Comparison of ENCODE assay signal across 8 cellular contexts in the genomic region with DNA sequence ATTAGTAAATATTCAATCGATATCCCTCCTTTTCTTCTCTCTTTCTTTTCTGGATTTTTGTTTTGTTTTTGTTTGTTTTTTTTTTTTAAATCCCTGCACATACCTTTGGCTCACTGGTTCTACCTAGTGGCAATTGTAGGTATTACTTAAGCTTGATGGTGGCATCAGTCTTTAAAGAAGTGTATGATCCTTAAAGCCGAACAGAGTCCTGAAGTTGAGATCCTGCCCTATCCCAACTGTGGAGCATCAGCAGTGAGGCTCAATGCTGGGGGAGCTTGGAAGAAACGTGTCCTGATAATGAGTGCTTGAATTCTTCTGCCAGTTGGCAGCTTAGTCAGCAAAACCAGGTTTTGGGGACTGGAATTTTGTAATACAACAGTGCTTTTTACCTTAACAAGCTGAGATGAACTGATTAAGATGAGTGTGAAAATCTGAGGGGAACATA.
A peak's percentile ranks its signal among the peaks of the same experiment; 100 is the strongest.
DNase-seq lines count a peak whose midpoint lies in the region; ATAC-seq and TF ChIP-seq lines count a peak whose summit lies in the region.

No MANE protein-coding gene starts in this region.

- WGBS in prostate gland = 6% methylated on average over 3 of the region's 3 CpGs

- H4K20me1 ChIP-seq in SU-DHL-6 (ENCODE audit: low read depth, low read length) = no peaks in the 10 kb centered on the region

- no peak overlapping the region for H3K4me2 ChIP-seq in SU-DHL-6 (ENCODE audit: low read depth, low read length, poor library complexity, severe bottlenecking)

- H3K27ac ChIP-seq in SU-DHL-6 (ENCODE audit: low read depth, low read length) (no peak overlapping the region), prostate gland (no peak overlapping the region)

- no peaks in the 10 kb centered on the region for H3K79me2 ChIP-seq in SU-DHL-6 (ENCODE audit: insufficient read depth, low read length)

- TF ChIP-seq CTCF in SU-DHL-6 (IDR thresholded peaks at IDR 0.05; ENCODE audit: insufficient read depth, low read length, poor library complexity, severe bottlenecking) (peak; percentile 55), fibroblast of the aortic adventitia (IDR thresholded peaks at IDR 0.05; ENCODE audit: insufficient read depth, low read length) (peak; percentile 77), prostate gland (IDR thresholded peaks at IDR 0.05) (peak in 3 of 4 experiments; percentile 40 to 67 (median 60))

- TF ChIP-seq POLR2A in prostate gland (IDR thresholded peaks at IDR 0.05) = no peak

- H3K4me1 ChIP-seq in prostate gland (replicated peaks) = no peaks in the 10 kb centered on the region

- peak overlapping the region; percentile 77 for H2AFZ ChIP-seq in SU-DHL-6 (ENCODE audit: low read depth, low read length, severe bottlenecking)

- H3K4me3 ChIP-seq in SU-DHL-6 (ENCODE audit: insufficient read depth, low read length, poor library complexity, severe bottlenecking) = no peak overlapping the region
- no peak overlapping the region for H3K4me3 ChIP-seq in fibroblast of the aortic adventitia (ENCODE audit: low read depth, low read length)
- H3K4me3 ChIP-seq in prostate gland = no peak overlapping the region

- no peaks in the 10 kb centered on the region for H3K27me3 ChIP-seq in SU-DHL-6 (ENCODE audit: low read length)
- H3K27me3 ChIP-seq in prostate gland (replicated peaks; ENCODE audit: insufficient read depth) = no peaks in the 10 kb centered on the region

- no peak overlapping the region for H3K9ac ChIP-seq in SU-DHL-6 (ENCODE audit: low read length)

- peak; percentile 50 for ATAC-seq in HG03139 (IDR thresholded peaks at IDR 0.05; ENCODE audit: unreplicated experiment)
- ATAC-seq in HG03439 (IDR thresholded peaks at IDR 0.05; ENCODE audit: unreplicated experiment) = no peak

- H3K9me3 ChIP-seq in SU-DHL-6 (ENCODE audit: insufficient read depth, low read length) = no peaks in the 10 kb centered on the region
- H3K9me3 ChIP-seq in prostate gland = no peaks in the 10 kb centered on the region

- H3F3A ChIP-seq in SU-DHL-6 (ENCODE audit: insufficient read depth) = no peaks in the 10 kb centered on the region

- peak; percentile 2 to 21 for DNase-seq in NCI-H524 (lab: John Stamatoyannopoulos, UW)
- no peak for DNase-seq in NCI-H524 treated with DMSO at 0.1 percent for 48 hours (lab: John Stamatoyannopoulos, UW)
- DNase-seq in fibroblast of the aortic adventitia (ENCODE audit: low read depth) = peak; percentile 71
- no peak for DNase-seq in prostate gland (ENCODE audit: low spot score)
- no peak for DNase-seq in stimulated activated CD4-positive, alpha-beta T cell treated with anti-CD3 and anti-CD28 coated beads, Interleukin-15, amount 100 ng/mL, for 24 hours

- no peaks in the 10 kb centered on the region for H3K36me3 ChIP-seq in SU-DHL-6 (ENCODE audit: low read length)
- no peaks in the 10 kb centered on the region for H3K36me3 ChIP-seq in prostate gland

- H3K9me2 ChIP-seq in SU-DHL-6 (replicated peaks; ENCODE audit: insufficient read depth, low read length) = no peaks in the 10 kb centered on the region

- intact Hi-C loops in prostate gland (cut with DNase I) = loop anchor here (5.0 kb wide), 1 partner anchor 272 kb away; no protein-coding TSS in a partner anchor

Comparison
In these comparisons a context has a peak if more than half of its experiments do, and no peak if none do; other contexts are left out.
1. DNase-seq: peak in NCI-H524 (2 of 2) and fibroblast of the aortic adventitia (single experiment); none in NCI-H524 treated with DMSO at 0.1 percent for 48 hours (single experiment), prostate gland (single experiment) and stimulated activated CD4-positive, alpha-beta T cell treated with anti-CD3 and anti-CD28 coated beads, Interleukin-15, amount 100 ng/mL, for 24 hours (single experiment).
2. Peak in every context shown above with its lines, with median percentiles within 50 percentile points of each other: CTCF ChIP-seq.